In genomic region chr2:213862407-213863076, GRCh38 we compare ENCODE assay signal across 20 cellular contexts.
DNase-seq lines count a peak whose midpoint lies in the region; ATAC-seq and TF ChIP-seq lines count a peak whose summit lies in the region.
"Had no signal": no experiment of that assay in that cellular context is flagged by ENCODE, and none has a peak within 500 bp of the region (broad histone marks: within the 10 kb centered on the region; RNA-seq: fewer than 3 reads in every experiment).

No MANE protein-coding gene starts in this region.

- no peak overlapping the region for H3K4ac ChIP-seq in neuronal stem cell (ENCODE audit: low read length)

- no peak overlapping the region for H4K91ac ChIP-seq in neuronal stem cell (ENCODE audit: low read depth, low read length, poor library complexity)

- no peaks in the 10 kb centered on the region for H4K20me1 ChIP-seq in GM23338 (replicated peaks; ENCODE audit: insufficient read depth)

- no peak overlapping the region for H2AK5ac ChIP-seq in neuronal stem cell (ENCODE audit: low read depth, low read length)

- no peaks in the 10 kb centered on the region for H3K9me2 ChIP-seq in GM23338 (ENCODE audit: insufficient read depth)

- H2BK120ac ChIP-seq in neuronal stem cell (ENCODE audit: low read depth, low read length) = no peak overlapping the region

- no peak overlapping the region for H2AFZ ChIP-seq in GM23338
- H2AFZ ChIP-seq in neuronal stem cell (ENCODE audit: low read length) = peak overlapping the region; percentile 73

- H3K9me3 ChIP-seq in neuronal stem cell (replicated peaks in 1 of 2; ENCODE audit: control insufficient read depth in 2 of 2, insufficient read depth in 1 of 2, low read depth in 1 of 2, low read length in 2 of 2) = peaks cover 2 to 11% of the 10 kb centered on the region in 2 donors
- H3K9me3 ChIP-seq: Peyer's patch, SJSA1 had no signal

- H3K27ac ChIP-seq in GM23338 (ENCODE audit: low read depth) (no peak overlapping the region), neuronal stem cell (replicated peaks; ENCODE audit: low read length) (peak overlapping the region; percentile 94)
- H3K27ac ChIP-seq: Peyer's patch, SJSA1 had no signal

- no peak overlapping the region for H2BK15ac ChIP-seq in neuronal stem cell (ENCODE audit: low read length)

- H4K8ac ChIP-seq in neuronal stem cell (ENCODE audit: low read depth, low read length) = no peak overlapping the region

- H3K36me3 ChIP-seq in GM23338 (ENCODE audit: insufficient read depth) (no peaks in the 10 kb centered on the region), neuronal stem cell (replicated peaks in 1 of 2; ENCODE audit: control insufficient read depth in 2 of 2, insufficient read depth in 2 of 2, low read length in 2 of 2) (no peaks in the 10 kb centered on the region)
- H3K36me3 ChIP-seq: Peyer's patch, SJSA1 had no signal

- H3K9me3 Mint-ChIP-seq in GM23338 = no peaks in the 10 kb centered on the region

- TF ChIP-seq CTCF in GM23338 (conservative IDR thresholded peaks at IDR 0.05; ENCODE audit: low read depth in 2 of 2) = no peak

- no peaks in the 10 kb centered on the region for H3K36me3 Mint-ChIP-seq in GM23338 (ENCODE audit: low read depth)
- H3K36me3 Mint-ChIP-seq: CD14-positive monocyte had no signal

- H3K4me3 Mint-ChIP-seq in GM23338 = no peak overlapping the region
- H3K4me3 Mint-ChIP-seq: B cell, CD14-positive monocyte had no signal

- ATAC-seq in GM23338 (peak; percentile 46), HG02973 (IDR thresholded peaks at IDR 0.05; ENCODE audit: unreplicated experiment) (no peak), HG02571 (IDR thresholded peaks at IDR 0.05; ENCODE audit: unreplicated experiment) (no peak)

- no peaks in the 10 kb centered on the region for H3F3A ChIP-seq in GM23338 (replicated peaks; ENCODE audit: low read depth)

- DNase-seq in GM23338 (ENCODE audit: low spot score) = no peak
- DNase-seq in ecto neural progenitor cell (ENCODE audit: low spot score) = peak; percentile 68
- DNase-seq in kidney tubule cell (ENCODE audit: low spot score) = peak; percentile 35
- peak; percentile 66 for DNase-seq in neuronal stem cell (ENCODE audit: low spot score)
- DNase-seq in COLO668 (lab: John Stamatoyannopoulos, UW; ENCODE audit: unreplicated experiment) = no peak
- no peak for DNase-seq in NCI-H2107 (lab: John Stamatoyannopoulos, UW)
- DNase-seq: COR-L47, DMS153, KBM-7, MM.1S, NCI-H1048, NCI-H1436, NCI-H187 treated with DMSO at 0.1 percent for 48 hours, NCI-H748 treated with DMSO at 0.1 percent for 48 hours, Peyer's patch had no signal

- no peak overlapping the region for H2BK5ac ChIP-seq in neuronal stem cell (ENCODE audit: low read length)

- H3K14ac ChIP-seq in neuronal stem cell (ENCODE audit: low read length) = no peak overlapping the region

- no peak overlapping the region for H3K9ac ChIP-seq in neuronal stem cell (ENCODE audit: low read depth, low read length, poor library complexity)

- no CpG with 5 or more reads among the region's 7 CpGs for WGBS in neuronal stem cell (ENCODE audit: extremely low coverage in 2 of 2, insufficient read length in 2 of 2, insufficient replicate concordance in 1 of 2), 2 donors

- H3K27ac Mint-ChIP-seq in GM23338 = no peak overlapping the region
- H3K27ac Mint-ChIP-seq: B cell, CD14-positive monocyte had no signal

- no peak overlapping the region for H3K4me3 ChIP-seq in GM23338
- no peak overlapping the region for H3K4me3 ChIP-seq in neuronal stem cell (ENCODE audit: low read length in 2 of 2)
- H3K4me3 ChIP-seq: Peyer's patch, SJSA1 had no signal

- no peaks in the 10 kb centered on the region for H3K79me1 ChIP-seq in neuronal stem cell (ENCODE audit: low read depth, low read length)

- no peaks in the 10 kb centered on the region for H3K4me1 Mint-ChIP-seq in GM23338
- H3K4me1 Mint-ChIP-seq: B cell, CD14-positive monocyte had no signal

- no peak overlapping the region for H2BK12ac ChIP-seq in neuronal stem cell (ENCODE audit: low read length)

- no peak overlapping the region for H3K23ac ChIP-seq in neuronal stem cell (ENCODE audit: low read depth, low read length, poor library complexity)

- H3K27me3 Mint-ChIP-seq in GM23338 (ENCODE audit: insufficient read depth, low read depth, poor library complexity) = peaks cover 2% of the 10 kb centered on the region
- H3K27me3 Mint-ChIP-seq: B cell had no signal

- H3K4me1 ChIP-seq in GM23338 (ENCODE audit: insufficient read depth) (no peaks in the 10 kb centered on the region), neuronal stem cell (ENCODE audit: control insufficient read depth in 2 of 2, insufficient read depth in 1 of 2, low read depth in 1 of 2, low read length in 2 of 2) (peaks cover 1 to 17% of the 10 kb centered on the region in 2 donors)
- H3K4me1 ChIP-seq: Peyer's patch, SJSA1 had no signal

- H3K27me3 ChIP-seq in GM23338 (ENCODE audit: insufficient read depth) (no peaks in the 10 kb centered on the region), neuronal stem cell (ENCODE audit: control insufficient read depth in 3 of 3, insufficient read depth in 3 of 3, low read depth in 1 of 3, low read length in 3 of 3) (no peaks in the 10 kb centered on the region)
- H3K27me3 ChIP-seq: Peyer's patch, SJSA1 had no signal

- H3K18ac ChIP-seq in neuronal stem cell (ENCODE audit: low read length) = no peak overlapping the region

- H3K4me2 ChIP-seq in GM23338 (no peak overlapping the region), neuronal stem cell (ENCODE audit: insufficient read depth, low read length, poor library complexity, severe bottlenecking) (no peak overlapping the region)

- no peaks in the 10 kb centered on the region for H3K79me2 ChIP-seq in GM23338 (replicated peaks; ENCODE audit: insufficient read depth)

TF ChIP-seq in GM23338, 12 proteins besides CTCF, POLR2A, EP300 and RAD21 (continues in another document):
- TF ChIP-seq POLR2AphosphoS5 (IDR thresholded peaks at IDR 0.05; ENCODE audit: low read depth) = no peak
- TF ChIP-seq, protein P1, sequence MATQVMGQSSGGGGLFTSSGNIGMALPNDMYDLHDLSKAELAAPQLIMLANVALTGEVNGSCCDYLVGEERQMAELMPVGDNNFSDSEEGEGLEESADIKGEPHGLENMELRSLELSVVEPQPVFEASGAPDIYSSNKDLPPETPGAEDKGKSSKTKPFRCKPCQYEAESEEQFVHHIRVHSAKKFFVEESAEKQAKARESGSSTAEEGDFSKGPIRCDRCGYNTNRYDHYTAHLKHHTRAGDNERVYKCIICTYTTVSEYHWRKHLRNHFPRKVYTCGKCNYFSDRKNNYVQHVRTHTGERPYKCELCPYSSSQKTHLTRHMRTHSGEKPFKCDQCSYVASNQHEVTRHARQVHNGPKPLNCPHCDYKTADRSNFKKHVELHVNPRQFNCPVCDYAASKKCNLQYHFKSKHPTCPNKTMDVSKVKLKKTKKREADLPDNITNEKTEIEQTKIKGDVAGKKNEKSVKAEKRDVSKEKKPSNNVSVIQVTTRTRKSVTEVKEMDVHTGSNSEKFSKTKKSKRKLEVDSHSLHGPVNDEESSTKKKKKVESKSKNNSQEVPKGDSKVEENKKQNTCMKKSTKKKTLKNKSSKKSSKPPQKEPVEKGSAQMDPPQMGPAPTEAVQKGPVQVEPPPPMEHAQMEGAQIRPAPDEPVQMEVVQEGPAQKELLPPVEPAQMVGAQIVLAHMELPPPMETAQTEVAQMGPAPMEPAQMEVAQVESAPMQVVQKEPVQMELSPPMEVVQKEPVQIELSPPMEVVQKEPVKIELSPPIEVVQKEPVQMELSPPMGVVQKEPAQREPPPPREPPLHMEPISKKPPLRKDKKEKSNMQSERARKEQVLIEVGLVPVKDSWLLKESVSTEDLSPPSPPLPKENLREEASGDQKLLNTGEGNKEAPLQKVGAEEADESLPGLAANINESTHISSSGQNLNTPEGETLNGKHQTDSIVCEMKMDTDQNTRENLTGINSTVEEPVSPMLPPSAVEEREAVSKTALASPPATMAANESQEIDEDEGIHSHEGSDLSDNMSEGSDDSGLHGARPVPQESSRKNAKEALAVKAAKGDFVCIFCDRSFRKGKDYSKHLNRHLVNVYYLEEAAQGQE (IDR thresholded peaks at IDR 0.05; ENCODE audit: unreplicated experiment) = no peak
- TF ChIP-seq EZH2 (IDR thresholded peaks at IDR 0.05; ENCODE audit: low read depth, unreplicated experiment) = no peak
- no peak for TF ChIP-seq JUNB (IDR thresholded peaks at IDR 0.05; ENCODE audit: unreplicated experiment)
- TF ChIP-seq ZNF331 (CRISPR knock-in tag; IDR thresholded peaks at IDR 0.05; ENCODE audit: low read depth) = no peak
- no peak for TF ChIP-seq STAT1 (IDR thresholded peaks at IDR 0.05; ENCODE audit: unreplicated experiment)
- TF ChIP-seq ZNF114 (CRISPR knock-in tag; IDR thresholded peaks at IDR 0.05) = no peak
- no peak for TF ChIP-seq NANOG (IDR thresholded peaks at IDR 0.05; ENCODE audit: borderline replicate concordance)
- no peak for TF ChIP-seq CREB1 (CRISPR knock-in tag; IDR thresholded peaks at IDR 0.05; ENCODE audit: low read depth)
- no peak for TF ChIP-seq EZH2phosphoT487 (IDR thresholded peaks at IDR 0.05; ENCODE audit: unreplicated experiment)
- TF ChIP-seq, protein P2, sequence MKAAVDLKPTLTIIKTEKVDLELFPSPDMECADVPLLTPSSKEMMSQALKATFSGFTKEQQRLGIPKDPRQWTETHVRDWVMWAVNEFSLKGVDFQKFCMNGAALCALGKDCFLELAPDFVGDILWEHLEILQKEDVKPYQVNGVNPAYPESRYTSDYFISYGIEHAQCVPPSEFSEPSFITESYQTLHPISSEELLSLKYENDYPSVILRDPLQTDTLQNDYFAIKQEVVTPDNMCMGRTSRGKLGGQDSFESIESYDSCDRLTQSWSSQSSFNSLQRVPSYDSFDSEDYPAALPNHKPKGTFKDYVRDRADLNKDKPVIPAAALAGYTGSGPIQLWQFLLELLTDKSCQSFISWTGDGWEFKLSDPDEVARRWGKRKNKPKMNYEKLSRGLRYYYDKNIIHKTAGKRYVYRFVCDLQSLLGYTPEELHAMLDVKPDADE (IDR thresholded peaks at IDR 0.05) = no peak

Comparison
In these comparisons a context has a peak if more than half of its experiments do, and no peak if none do; other contexts are left out.
1. DNase-seq: peak in ecto neural progenitor cell (single experiment), kidney tubule cell (single experiment) and neuronal stem cell (single experiment); none in GM23338 (single experiment), COLO668 (single experiment) and NCI-H2107 (single experiment).